Comparison of ENCODE assay signal across 1 cellular context in the genomic region with DNA sequence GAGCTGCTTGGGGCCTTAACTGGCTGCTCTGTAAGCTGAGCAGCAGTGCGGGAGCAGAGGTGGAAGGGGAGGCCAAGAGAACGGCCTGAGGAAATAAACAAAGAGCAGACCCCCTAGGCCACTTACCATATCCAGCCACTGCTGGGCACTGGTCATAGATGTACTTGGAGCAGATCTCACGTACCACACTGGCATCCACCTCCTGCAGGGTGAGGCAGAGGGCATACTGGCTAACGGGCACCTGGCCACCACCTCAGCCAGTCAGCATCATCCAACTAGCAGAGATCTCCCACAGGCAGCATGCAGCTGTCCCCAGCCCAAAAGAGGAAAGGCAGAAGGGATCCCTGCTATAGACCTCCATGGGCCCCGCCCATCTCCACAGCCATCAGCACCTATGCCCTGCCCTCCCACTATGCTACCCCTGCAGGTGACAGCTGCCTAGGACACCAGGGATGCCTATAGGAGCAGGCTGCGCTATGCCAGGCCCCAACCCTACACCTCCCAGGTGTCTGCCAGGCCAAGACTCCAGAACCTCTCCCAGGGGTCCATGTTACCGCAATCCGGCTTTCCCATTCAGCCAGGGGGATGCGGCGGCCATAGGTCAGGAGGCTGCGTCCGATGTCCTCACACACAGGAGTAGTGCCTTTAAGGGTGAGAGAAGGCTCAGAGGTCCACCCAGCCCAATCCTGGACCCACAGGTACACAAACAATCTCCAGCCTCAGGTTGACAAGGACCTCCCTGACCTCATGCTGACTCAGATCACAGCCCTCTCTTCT.
A peak's percentile ranks its signal among the peaks of the same experiment; 100 is the strongest.
TF ChIP-seq lines count a peak whose summit lies in the region.

No MANE protein-coding gene starts in this region.

TF ChIP-seq in HEK293, 187 proteins besides CTCF, POLR2A, EP300 and RAD21:
- TF ChIP-seq, protein P1, sequence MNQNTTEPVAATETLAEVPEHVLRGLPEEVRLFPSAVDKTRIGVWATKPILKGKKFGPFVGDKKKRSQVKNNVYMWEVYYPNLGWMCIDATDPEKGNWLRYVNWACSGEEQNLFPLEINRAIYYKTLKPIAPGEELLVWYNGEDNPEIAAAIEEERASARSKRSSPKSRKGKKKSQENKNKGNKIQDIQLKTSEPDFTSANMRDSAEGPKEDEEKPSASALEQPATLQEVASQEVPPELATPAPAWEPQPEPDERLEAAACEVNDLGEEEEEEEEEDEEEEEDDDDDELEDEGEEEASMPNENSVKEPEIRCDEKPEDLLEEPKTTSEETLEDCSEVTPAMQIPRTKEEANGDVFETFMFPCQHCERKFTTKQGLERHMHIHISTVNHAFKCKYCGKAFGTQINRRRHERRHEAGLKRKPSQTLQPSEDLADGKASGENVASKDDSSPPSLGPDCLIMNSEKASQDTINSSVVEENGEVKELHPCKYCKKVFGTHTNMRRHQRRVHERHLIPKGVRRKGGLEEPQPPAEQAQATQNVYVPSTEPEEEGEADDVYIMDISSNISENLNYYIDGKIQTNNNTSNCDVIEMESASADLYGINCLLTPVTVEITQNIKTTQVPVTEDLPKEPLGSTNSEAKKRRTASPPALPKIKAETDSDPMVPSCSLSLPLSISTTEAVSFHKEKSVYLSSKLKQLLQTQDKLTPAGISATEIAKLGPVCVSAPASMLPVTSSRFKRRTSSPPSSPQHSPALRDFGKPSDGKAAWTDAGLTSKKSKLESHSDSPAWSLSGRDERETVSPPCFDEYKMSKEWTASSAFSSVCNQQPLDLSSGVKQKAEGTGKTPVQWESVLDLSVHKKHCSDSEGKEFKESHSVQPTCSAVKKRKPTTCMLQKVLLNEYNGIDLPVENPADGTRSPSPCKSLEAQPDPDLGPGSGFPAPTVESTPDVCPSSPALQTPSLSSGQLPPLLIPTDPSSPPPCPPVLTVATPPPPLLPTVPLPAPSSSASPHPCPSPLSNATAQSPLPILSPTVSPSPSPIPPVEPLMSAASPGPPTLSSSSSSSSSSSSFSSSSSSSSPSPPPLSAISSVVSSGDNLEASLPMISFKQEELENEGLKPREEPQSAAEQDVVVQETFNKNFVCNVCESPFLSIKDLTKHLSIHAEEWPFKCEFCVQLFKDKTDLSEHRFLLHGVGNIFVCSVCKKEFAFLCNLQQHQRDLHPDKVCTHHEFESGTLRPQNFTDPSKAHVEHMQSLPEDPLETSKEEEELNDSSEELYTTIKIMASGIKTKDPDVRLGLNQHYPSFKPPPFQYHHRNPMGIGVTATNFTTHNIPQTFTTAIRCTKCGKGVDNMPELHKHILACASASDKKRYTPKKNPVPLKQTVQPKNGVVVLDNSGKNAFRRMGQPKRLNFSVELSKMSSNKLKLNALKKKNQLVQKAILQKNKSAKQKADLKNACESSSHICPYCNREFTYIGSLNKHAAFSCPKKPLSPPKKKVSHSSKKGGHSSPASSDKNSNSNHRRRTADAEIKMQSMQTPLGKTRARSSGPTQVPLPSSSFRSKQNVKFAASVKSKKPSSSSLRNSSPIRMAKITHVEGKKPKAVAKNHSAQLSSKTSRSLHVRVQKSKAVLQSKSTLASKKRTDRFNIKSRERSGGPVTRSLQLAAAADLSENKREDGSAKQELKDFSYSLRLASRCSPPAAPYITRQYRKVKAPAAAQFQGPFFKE (tag by site-specific recombination; IDR thresholded peaks at IDR 0.05; ENCODE audit: borderline replicate concordance), result no peak
- TF ChIP-seq ZNF335 (tag by site-specific recombination; conservative IDR thresholded peaks at IDR 0.05) (peak; percentile 56), ZNF16 (tag by site-specific recombination; IDR thresholded peaks at IDR 0.05; ENCODE audit: low read depth) (no peak)
